7 cellular contexts compared by ENCODE assay signal in the genomic region with DNA sequence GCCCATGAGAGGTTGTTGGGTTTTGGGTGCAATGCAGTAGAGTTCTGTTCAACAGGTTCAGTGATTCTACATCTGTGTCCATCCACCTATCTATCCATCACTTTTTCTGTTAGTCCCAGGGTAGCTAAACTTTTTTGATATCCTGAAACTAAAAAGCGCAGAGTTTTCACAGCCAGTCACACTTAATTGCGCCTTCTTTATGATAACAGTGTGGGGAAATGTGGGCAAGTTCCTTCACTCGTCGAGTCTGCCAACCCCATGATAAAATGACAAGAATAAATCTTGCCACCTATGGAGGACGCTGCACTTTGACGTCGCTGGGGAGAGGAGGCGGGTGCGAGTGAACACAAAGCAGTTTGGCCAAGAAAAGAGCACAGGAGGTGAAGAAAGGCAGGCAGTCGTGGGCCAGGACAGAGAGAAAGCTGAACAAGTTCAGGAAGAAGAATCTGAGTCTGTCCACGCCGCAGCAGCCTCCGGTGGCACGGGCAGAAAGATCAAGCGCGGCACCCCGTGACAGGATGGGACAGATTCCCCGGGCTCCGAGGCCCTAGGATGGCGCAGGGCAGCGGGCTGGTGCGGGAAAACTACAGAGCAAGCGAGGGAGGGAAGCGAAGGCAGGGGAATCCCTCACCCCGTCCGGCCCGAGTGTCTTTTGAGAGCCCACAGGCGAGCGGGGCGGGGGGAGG. TPM values are rescaled to one million over a fixed set of nuclear protein-coding genes. Genes with fewer than 3 reads are reported as not detected.
DNase-seq lines count a peak whose midpoint lies in the region; ATAC-seq and TF ChIP-seq lines count a peak whose summit lies in the region.

No MANE protein-coding gene starts in this region.

- no peak for TF ChIP-seq EP300 in neural cell (conservative IDR thresholded peaks at IDR 0.05; ENCODE audit: poor library complexity, severe bottlenecking)

- H3K36me3 ChIP-seq in body of pancreas (replicated peaks in 1 of 2; ENCODE audit: insufficient read depth in 1 of 2, low read depth in 2 of 2) (no peaks in the 10 kb centered on the region), neural cell (ENCODE audit: insufficient read depth, low read length) (no peaks in the 10 kb centered on the region), SJCRH30 (no peaks in the 10 kb centered on the region)

- H3K9ac ChIP-seq in neural cell (ENCODE audit: low read length) = peak overlapping the region; percentile 71

- no peak overlapping the region for H3K4me2 ChIP-seq in neural cell (ENCODE audit: low read length)

- DNase-seq in body of pancreas (no peak), NCI-H2171 treated with DMSO at 0.1 percent for 48 hours (lab: John Stamatoyannopoulos, UW) (no peak), SJCRH30 (no peak)
- DNase-seq in central memory CD4-positive, alpha-beta T cell = no peak

- 8 to 11% methylated on average over 25 to 28 of the region's 30 CpGs for WGBS in body of pancreas, 2 donors

- no peaks in the 10 kb centered on the region for H3K9me2 ChIP-seq in neural cell (ENCODE audit: insufficient read depth, low read length)

- H3F3A ChIP-seq in neural cell (ENCODE audit: insufficient read depth, low read length, poor library complexity, severe bottlenecking) = no peaks in the 10 kb centered on the region

- ATAC-seq in GM19467 (IDR thresholded peaks at IDR 0.05; ENCODE audit: unreplicated experiment) (peak; percentile 17), HG03159 (IDR thresholded peaks at IDR 0.05; ENCODE audit: unreplicated experiment) (peak; percentile 32), body of pancreas (peak; percentile 56)

- H3K9me3 ChIP-seq in body of pancreas (no peaks in the 10 kb centered on the region), neural cell (ENCODE audit: low read length) (no peaks in the 10 kb centered on the region), SJCRH30 (replicated peaks) (no peaks in the 10 kb centered on the region)

- TF ChIP-seq CTCF in body of pancreas (IDR thresholded peaks at IDR 0.05) = no peak
- TF ChIP-seq CTCF in neural cell (IDR thresholded peaks at IDR 0.05; ENCODE audit: poor library complexity, severe bottlenecking) = no peak

- H3K27me3 ChIP-seq in body of pancreas (peaks cover 0 to 53% of the 10 kb centered on the region in 2 donors), neural cell (ENCODE audit: insufficient read depth, low read depth, low read length) (peaks cover 25% of the 10 kb centered on the region), SJCRH30 (no peaks in the 10 kb centered on the region)

- peaks cover 38% of the 10 kb centered on the region for H3K79me2 ChIP-seq in neural cell (replicated peaks; ENCODE audit: insufficient read depth, low read length)

- intact Hi-C loops in body of pancreas (cut with DNase I) = loop anchor here (5.0 kb wide), 1 partner anchor 475 kb away; no protein-coding TSS in a partner anchor

- no peak overlapping the region for H2AFZ ChIP-seq in neural cell (ENCODE audit: low read depth, low read length)

- TF ChIP-seq POLR2A in body of pancreas (IDR thresholded peaks at IDR 0.05) = no peak

- no peak for TF ChIP-seq RAD21 in neural cell (conservative IDR thresholded peaks at IDR 0.05)

- H4K20me1 ChIP-seq in neural cell (ENCODE audit: insufficient read depth) = no peaks in the 10 kb centered on the region

- H3K4me3 ChIP-seq in body of pancreas = no peak overlapping the region
- peak overlapping the region; percentile 66 for H3K4me3 ChIP-seq in neural cell (ENCODE audit: low read length)
- no peak overlapping the region for H3K4me3 ChIP-seq in SJCRH30

- peaks cover 13% of the 10 kb centered on the region for H3K4me1 ChIP-seq in body of pancreas
- no peaks in the 10 kb centered on the region for H3K4me1 ChIP-seq in SJCRH30

- no peak overlapping the region for H3K27ac ChIP-seq in body of pancreas
- H3K27ac ChIP-seq in neural cell (ENCODE audit: low read length) = no peak overlapping the region
- no peak overlapping the region for H3K27ac ChIP-seq in SJCRH30

TF ChIP-seq in neural cell, 6 proteins besides CTCF, POLR2A, EP300 and RAD21:
- no peak for TF ChIP-seq POLR2AphosphoS5 (IDR thresholded peaks at IDR 0.05)
- no peak for TF ChIP-seq EZH2 (IDR thresholded peaks at IDR 0.05; ENCODE audit: borderline replicate concordance, insufficient read depth, low read length, poor library complexity, severe bottlenecking)
- TF ChIP-seq MXI1 (conservative IDR thresholded peaks at IDR 0.05; ENCODE audit: poor library complexity, severe bottlenecking) = no peak
- TF ChIP-seq SMC3 (conservative IDR thresholded peaks at IDR 0.05; ENCODE audit: poor library complexity) = no peak
- TF ChIP-seq REST (IDR thresholded peaks at IDR 0.05; ENCODE audit: borderline replicate concordance) = no peak
- no peak for TF ChIP-seq TAF1 (IDR thresholded peaks at IDR 0.05; ENCODE audit: low read depth)
TF ChIP-seq in neural cell: peak in this region for 0.

RNA-seq across cellular contexts. Expression of gene SP8, which starts 9.2 kb away (rescaled TPM):
- total RNA-seq in body of pancreas = not detected
- 8.4 and 8.7 TPM in 2 replicates for polyA plus RNA-seq in neural cell
- 15.6 TPM in 2 replicates for polyA minus RNA-seq in neural cell
- 2.5 and 2.8 TPM in 2 replicates for total RNA-seq in SJCRH30 (2014; rRNA removed; shearing (Covaris generic))
